ENCODE assay signal across 1 cellular context in the genomic region with DNA sequence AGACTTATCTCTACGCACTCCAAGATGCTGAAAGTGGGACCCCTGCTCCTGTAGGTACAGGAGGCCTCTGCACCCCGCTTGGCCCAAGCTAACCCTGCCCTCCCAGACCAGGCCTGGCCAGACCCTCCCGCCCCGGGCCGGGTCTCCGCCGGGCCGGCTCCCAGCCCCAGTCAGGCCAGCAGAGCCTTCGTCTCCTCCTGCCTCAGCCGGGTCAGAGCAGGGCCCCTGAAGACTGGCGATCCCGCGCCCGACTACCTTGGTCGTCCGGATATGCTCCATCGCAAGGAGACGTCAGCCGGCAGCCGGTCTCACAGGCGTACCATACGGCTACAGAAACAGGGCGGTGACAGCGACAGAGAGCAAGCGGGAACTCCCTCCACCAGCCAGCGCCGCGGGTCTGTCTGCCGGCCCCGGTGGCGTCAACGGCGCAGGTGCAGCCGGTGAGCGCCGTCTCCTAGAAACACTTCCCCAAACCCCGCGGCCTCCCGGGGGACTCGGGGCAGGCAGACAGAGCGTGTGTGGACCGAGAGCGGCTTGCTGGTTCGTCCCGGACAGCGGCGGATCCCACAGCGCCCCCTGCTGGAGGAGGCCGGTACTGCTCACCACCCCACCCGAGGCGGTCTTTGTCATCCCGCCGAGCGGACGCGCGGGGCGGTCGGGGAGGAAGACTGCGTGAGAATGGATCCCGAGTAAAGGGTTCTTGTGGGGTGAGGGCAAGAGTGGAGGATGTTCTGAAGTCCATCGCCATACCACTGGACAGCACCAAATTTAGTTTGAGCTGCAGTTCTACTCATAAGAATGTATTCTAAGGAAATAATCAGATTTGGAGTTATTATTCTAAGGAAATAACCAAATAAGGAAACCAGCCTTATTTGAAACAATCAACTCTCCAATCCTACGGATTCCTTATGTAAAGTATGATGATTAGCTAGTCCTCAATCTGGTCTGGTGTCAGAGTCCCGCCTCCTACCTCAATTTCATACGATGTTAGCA.
A peak's percentile ranks its signal among the peaks of the same experiment; 100 is the strongest.
TF ChIP-seq lines count a peak whose summit lies in the region.

A gene (minus strand): TSS at position 520 of the 993 bp plus-strand sequence. CDS start 241 bp downstream, at position 279.

TF ChIP-seq in HepG2, 621 proteins besides CTCF, POLR2A, EP300 and RAD21 (continued from another document and continues in another):
- TF ChIP-seq, protein P1, sequence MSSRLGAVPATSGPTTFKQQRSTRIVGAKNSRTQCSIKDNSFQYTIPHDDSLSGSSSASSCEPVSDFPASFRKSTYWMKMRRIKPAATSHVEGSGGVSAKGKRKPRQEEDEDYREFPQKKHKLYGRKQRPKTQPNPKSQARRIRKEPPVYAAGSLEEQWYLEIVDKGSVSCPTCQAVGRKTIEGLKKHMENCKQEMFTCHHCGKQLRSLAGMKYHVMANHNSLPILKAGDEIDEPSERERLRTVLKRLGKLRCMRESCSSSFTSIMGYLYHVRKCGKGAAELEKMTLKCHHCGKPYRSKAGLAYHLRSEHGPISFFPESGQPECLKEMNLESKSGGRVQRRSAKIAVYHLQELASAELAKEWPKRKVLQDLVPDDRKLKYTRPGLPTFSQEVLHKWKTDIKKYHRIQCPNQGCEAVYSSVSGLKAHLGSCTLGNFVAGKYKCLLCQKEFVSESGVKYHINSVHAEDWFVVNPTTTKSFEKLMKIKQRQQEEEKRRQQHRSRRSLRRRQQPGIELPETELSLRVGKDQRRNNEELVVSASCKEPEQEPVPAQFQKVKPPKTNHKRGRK (CRISPR knock-in tag; IDR thresholded peaks at IDR 0.05) = no peak
- no peak for TF ChIP-seq ZNF790 (CRISPR knock-in tag; IDR thresholded peaks at IDR 0.05; ENCODE audit: borderline replicate concordance)
- TF ChIP-seq HOXD1 (CRISPR knock-in tag; IDR thresholded peaks at IDR 0.05) = no peak
- TF ChIP-seq FLYWCH1 (CRISPR knock-in tag; IDR thresholded peaks at IDR 0.05) = no peak
- TF ChIP-seq, protein P2, sequence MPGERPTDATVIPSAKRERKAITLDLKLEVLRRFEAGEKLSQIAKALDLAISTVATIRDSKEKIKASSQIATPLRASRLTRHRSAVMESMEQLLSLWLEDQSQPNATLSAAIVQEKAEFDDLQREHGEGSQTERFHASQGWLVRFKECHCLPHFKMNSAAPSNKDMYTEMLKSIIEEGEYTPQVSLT (CRISPR knock-in tag; IDR thresholded peaks at IDR 0.05; ENCODE audit: borderline replicate concordance, low read depth) = no peak
- TF ChIP-seq SNAPC2 (CRISPR knock-in tag; IDR thresholded peaks at IDR 0.05) = no peak
- no peak for TF ChIP-seq SMAD3 (CRISPR knock-in tag; IDR thresholded peaks at IDR 0.05)
- no peak for TF ChIP-seq EHMT2 (IDR thresholded peaks at IDR 0.05; ENCODE audit: borderline replicate concordance, low read depth, low read length)
- TF ChIP-seq ZNF749 (CRISPR knock-in tag; IDR thresholded peaks at IDR 0.05; ENCODE audit: borderline replicate concordance) = no peak
- peak; percentile 77; the same call in 1 of the 2 replicates for TF ChIP-seq ZNF607 (CRISPR knock-in tag; IDR thresholded peaks at IDR 0.05; ENCODE audit: borderline replicate concordance)
- TF ChIP-seq, protein P3, sequence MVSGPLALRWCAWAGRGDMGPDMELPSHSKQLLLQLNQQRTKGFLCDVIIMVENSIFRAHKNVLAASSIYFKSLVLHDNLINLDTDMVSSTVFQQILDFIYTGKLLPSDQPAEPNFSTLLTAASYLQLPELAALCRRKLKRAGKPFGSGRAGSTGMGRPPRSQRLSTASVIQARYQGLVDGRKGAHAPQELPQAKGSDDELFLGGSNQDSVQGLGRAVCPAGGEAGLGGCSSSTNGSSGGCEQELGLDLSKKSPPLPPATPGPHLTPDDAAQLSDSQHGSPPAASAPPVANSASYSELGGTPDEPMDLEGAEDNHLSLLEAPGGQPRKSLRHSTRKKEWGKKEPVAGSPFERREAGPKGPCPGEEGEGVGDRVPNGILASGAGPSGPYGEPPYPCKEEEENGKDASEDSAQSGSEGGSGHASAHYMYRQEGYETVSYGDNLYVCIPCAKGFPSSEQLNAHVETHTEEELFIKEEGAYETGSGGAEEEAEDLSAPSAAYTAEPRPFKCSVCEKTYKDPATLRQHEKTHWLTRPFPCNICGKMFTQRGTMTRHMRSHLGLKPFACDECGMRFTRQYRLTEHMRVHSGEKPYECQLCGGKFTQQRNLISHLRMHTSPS (CRISPR knock-in tag; IDR thresholded peaks at IDR 0.05; ENCODE audit: low read depth) = no peak
- 0 out of 2 replicates have a peak, but pooled peaks have one; percentile 46 for TF ChIP-seq CENPT (CRISPR knock-in tag; IDR thresholded peaks at IDR 0.05; ENCODE audit: low read depth)
- TF ChIP-seq, protein P4, sequence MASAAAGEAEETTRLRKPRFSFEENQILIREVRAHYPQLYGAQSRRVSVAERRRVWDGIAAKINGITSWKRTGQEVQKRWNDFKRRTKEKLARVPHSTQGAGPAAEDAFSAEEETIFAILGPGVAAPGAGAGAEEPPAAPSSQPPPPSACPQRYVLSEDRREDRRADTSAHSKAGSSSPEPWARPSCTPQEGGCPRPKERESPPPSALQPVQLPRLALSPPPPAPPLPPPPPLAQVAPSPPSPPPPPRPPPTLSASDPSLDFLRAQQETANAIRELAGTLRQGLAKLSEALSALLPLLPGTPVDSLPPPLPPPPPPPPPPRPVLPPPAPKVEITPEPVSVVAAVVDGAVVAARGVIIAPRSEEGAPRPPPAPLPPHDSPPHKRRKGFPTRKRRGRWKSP (CRISPR knock-in tag; IDR thresholded peaks at IDR 0.05) = peak; percentile 69; the same call in 1 of the 2 replicates
- no peak for TF ChIP-seq HOXA7 (CRISPR knock-in tag; IDR thresholded peaks at IDR 0.05)
- TF ChIP-seq ZNF709 (CRISPR knock-in tag; IDR thresholded peaks at IDR 0.05) = 0 out of 2 replicates have a peak, but pooled peaks have one; percentile 49
- no peak for TF ChIP-seq GLI4 (CRISPR knock-in tag; IDR thresholded peaks at IDR 0.05; ENCODE audit: borderline replicate concordance)
- TF ChIP-seq DR1 (CRISPR knock-in tag; IDR thresholded peaks at IDR 0.05) = no peak
- TF ChIP-seq, protein P5, sequence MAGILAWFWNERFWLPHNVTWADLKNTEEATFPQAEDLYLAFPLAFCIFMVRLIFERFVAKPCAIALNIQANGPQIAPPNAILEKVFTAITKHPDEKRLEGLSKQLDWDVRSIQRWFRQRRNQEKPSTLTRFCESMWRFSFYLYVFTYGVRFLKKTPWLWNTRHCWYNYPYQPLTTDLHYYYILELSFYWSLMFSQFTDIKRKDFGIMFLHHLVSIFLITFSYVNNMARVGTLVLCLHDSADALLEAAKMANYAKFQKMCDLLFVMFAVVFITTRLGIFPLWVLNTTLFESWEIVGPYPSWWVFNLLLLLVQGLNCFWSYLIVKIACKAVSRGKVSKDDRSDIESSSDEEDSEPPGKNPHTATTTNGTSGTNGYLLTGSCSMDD (CRISPR knock-in tag; IDR thresholded peaks at IDR 0.05) = no peak
- no peak for TF ChIP-seq SAFB2 (CRISPR knock-in tag; IDR thresholded peaks at IDR 0.05; ENCODE audit: borderline replicate concordance, low read depth)
- TF ChIP-seq THAP11 (CRISPR knock-in tag; IDR thresholded peaks at IDR 0.05) = peak; percentile 77
- TF ChIP-seq, protein P6, sequence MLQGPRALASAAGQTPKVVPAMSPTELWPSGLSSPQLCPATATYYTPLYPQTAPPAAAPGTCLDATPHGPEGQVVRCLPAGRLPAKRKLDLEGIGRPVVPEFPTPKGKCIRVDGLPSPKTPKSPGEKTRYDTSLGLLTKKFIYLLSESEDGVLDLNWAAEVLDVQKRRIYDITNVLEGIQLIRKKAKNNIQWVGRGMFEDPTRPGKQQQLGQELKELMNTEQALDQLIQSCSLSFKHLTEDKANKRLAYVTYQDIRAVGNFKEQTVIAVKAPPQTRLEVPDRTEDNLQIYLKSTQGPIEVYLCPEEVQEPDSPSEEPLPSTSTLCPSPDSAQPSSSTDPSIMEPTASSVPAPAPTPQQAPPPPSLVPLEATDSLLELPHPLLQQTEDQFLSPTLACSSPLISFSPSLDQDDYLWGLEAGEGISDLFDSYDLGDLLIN (CRISPR knock-in tag; IDR thresholded peaks at IDR 0.05; ENCODE audit: borderline replicate concordance) = no peak
- TF ChIP-seq, protein P7, sequence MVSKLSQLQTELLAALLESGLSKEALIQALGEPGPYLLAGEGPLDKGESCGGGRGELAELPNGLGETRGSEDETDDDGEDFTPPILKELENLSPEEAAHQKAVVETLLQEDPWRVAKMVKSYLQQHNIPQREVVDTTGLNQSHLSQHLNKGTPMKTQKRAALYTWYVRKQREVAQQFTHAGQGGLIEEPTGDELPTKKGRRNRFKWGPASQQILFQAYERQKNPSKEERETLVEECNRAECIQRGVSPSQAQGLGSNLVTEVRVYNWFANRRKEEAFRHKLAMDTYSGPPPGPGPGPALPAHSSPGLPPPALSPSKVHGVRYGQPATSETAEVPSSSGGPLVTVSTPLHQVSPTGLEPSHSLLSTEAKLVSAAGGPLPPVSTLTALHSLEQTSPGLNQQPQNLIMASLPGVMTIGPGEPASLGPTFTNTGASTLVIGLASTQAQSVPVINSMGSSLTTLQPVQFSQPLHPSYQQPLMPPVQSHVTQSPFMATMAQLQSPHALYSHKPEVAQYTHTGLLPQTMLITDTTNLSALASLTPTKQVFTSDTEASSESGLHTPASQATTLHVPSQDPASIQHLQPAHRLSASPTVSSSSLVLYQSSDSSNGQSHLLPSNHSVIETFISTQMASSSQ (IDR thresholded peaks at IDR 0.05; ENCODE audit: low read depth) = no peak
- TF ChIP-seq, protein P7 (CRISPR knock-in tag; IDR thresholded peaks at IDR 0.05; ENCODE audit: borderline replicate concordance) = peak; percentile 23; the same call in 1 of the 2 replicates
- peak; percentile 25; the same call in 1 of the 2 replicates for TF ChIP-seq RARA (CRISPR knock-in tag; IDR thresholded peaks at IDR 0.05)
- TF ChIP-seq, protein P8, sequence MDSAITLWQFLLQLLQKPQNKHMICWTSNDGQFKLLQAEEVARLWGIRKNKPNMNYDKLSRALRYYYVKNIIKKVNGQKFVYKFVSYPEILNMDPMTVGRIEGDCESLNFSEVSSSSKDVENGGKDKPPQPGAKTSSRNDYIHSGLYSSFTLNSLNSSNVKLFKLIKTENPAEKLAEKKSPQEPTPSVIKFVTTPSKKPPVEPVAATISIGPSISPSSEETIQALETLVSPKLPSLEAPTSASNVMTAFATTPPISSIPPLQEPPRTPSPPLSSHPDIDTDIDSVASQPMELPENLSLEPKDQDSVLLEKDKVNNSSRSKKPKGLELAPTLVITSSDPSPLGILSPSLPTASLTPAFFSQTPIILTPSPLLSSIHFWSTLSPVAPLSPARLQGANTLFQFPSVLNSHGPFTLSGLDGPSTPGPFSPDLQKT (CRISPR knock-in tag; IDR thresholded peaks at IDR 0.05; ENCODE audit: borderline replicate concordance) = no peak
- TF ChIP-seq ZNF883 (CRISPR knock-in tag; IDR thresholded peaks at IDR 0.05; ENCODE audit: not compliant biosample characterization) = peak; percentile 64
- TF ChIP-seq MIXL1 (CRISPR knock-in tag; IDR thresholded peaks at IDR 0.05) = no peak
- TF ChIP-seq, protein P9, sequence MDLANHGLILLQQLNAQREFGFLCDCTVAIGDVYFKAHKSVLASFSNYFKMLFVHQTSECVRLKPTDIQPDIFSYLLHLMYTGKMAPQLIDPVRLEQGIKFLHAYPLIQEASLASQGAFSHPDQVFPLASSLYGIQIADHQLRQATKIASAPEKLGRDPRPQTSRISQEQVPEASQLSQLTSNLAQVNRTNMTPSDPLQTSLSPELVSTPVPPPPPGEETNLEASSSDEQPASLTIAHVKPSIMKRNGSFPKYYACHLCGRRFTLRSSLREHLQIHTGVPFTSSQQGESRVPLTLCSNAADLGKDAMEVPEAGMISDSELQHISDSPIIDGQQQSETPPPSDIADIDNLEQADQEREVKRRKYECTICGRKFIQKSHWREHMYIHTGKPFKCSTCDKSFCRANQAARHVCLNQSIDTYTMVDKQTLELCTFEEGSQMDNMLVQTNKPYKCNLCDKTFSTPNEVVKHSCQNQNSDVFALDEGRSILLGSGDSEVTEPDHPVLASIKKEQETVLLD (CRISPR knock-in tag; IDR thresholded peaks at IDR 0.05; ENCODE audit: low read depth) = no peak
- TF ChIP-seq NAIF1 (CRISPR knock-in tag; IDR thresholded peaks at IDR 0.05; ENCODE audit: borderline replicate concordance) = peak; percentile 62; the same call in 1 of the 2 replicates
- TF ChIP-seq ATAD3A (CRISPR knock-in tag; IDR thresholded peaks at IDR 0.05) = no peak
- peak; percentile 39; the same call in 1 of the 2 replicates for TF ChIP-seq CBX5 (CRISPR knock-in tag; IDR thresholded peaks at IDR 0.05; ENCODE audit: borderline replicate concordance)
- TF ChIP-seq ZNF775 (CRISPR knock-in tag; IDR thresholded peaks at IDR 0.05; ENCODE audit: borderline replicate concordance) = no peak
- TF ChIP-seq, protein P10, sequence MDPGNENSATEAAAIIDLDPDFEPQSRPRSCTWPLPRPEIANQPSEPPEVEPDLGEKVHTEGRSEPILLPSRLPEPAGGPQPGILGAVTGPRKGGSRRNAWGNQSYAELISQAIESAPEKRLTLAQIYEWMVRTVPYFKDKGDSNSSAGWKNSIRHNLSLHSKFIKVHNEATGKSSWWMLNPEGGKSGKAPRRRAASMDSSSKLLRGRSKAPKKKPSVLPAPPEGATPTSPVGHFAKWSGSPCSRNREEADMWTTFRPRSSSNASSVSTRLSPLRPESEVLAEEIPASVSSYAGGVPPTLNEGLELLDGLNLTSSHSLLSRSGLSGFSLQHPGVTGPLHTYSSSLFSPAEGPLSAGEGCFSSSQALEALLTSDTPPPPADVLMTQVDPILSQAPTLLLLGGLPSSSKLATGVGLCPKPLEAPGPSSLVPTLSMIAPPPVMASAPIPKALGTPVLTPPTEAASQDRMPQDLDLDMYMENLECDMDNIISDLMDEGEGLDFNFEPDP (CRISPR knock-in tag; conservative IDR thresholded peaks at IDR 0.05) = no peak
- no peak for TF ChIP-seq MTF2 (CRISPR knock-in tag; IDR thresholded peaks at IDR 0.05; ENCODE audit: borderline replicate concordance)
- TF ChIP-seq EZH2 (conservative IDR thresholded peaks at IDR 0.05; ENCODE audit: low read depth, low read length) = no peak
